8 cellular contexts compared by ENCODE assay signal in the genomic region with DNA sequence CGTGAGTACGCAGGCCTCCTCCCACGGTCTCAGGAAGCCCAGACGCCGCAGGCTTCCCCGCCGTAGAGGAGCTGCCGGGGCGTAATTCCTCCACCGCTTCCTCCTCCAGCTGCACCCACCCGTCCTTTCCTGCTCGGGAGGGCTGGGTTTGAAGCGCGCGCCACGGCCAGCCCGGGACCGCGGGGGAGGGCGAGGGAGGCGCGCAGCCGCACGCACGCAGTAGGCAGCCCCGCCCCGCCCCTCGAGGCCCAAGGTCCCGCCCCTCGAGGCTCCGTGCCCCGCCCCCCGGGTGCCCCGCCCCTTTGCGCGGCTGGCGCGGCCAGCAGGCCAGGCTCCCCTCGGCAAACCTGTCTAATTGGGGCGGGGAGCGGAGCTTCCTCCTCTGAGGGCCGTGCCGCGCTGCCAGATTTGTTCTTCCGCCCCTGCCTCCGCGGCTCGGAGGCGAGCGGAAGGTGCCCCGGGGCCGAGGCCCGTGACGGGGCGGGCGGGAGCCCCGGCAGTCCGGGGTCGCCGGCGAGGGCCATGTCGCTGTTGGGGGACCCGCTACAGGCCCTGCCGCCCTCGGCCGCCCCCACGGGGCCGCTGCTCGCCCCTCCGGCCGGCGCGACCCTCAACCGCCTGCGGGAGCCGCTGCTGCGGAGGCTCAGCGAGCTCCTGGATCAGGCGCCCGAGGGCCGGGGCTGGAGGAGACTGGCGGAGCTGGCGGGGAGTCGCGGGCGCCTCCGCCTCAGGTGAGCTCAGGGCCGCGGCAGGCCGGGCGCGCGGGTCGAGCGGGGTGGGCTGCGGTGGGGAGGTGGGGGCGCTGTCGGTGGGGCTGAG. TPM values are rescaled to one million over a fixed set of nuclear protein-coding genes. Genes with fewer than 3 reads are reported as not detected.
A peak's percentile ranks its signal among the peaks of the same experiment; 100 is the strongest.
DNase-seq lines count a peak whose midpoint lies in the region; TF ChIP-seq lines count a peak whose summit lies in the region.

Gene MALT1, plus strand, starts transcription at position 344 of the 819 bp plus-strand sequence. Its CDS starts 179 bp downstream, at position 523.

- H3K36me3 ChIP-seq in HEK293 (ENCODE audit: control insufficient read depth in 2 of 2, insufficient read depth in 1 of 2, low read length in 2 of 2) (no peaks in the 10 kb centered on the region; a peak in 1 of 3 replicates), SJSA1 (peaks cover 4% of the 10 kb centered on the region), neutrophil (no peaks in the 10 kb centered on the region)

- TF ChIP-seq CTCF in HEK293 (tag by site-specific recombination; IDR thresholded peaks at IDR 0.05) (no peak), neutrophil (IDR thresholded peaks at IDR 0.05) (peak; percentile 48)

- POLR2A ChIA-PET in HEK293 (lab: Yijun Ruan, JAX), result interaction anchor here (0.6 to 2.7 kb wide), 40 partner anchors 10 to 408 kb away, joined by 3 to 36 read pairs (median 4); partner anchors contain the start of gene ALPK2

- no peaks in the 10 kb centered on the region for H3K27me3 ChIP-seq in SJSA1 (replicated peaks)
- H3K27me3 ChIP-seq in neutrophil, result peaks cover 30% of the 10 kb centered on the region

- peak; percentile 98 for DNase-seq in GF-D8 (lab: John Stamatoyannopoulos, UW)
- DNase-seq in MV-4-11 (lab: John Stamatoyannopoulos, UW), result peak; percentile 93
- DNase-seq in SJSA1 (ENCODE audit: low read depth in 1 of 2, low spot score in 2 of 2), result peak; percentile 93 to 94
- DNase-seq in activated naive CD4-positive, alpha-beta T cell (lab: John Stamatoyannopoulos, UW), result peak; percentile 87 to 98 (median 95)
- peak; percentile 81 for DNase-seq in foreskin melanocyte
- peak; percentile 44 to 94 (median 80) for DNase-seq in substantia nigra (lab: John Stamatoyannopoulos, UW)

- H3K4me1 ChIP-seq in HEK293 (ENCODE audit: control insufficient read depth, insufficient read depth, low read length) (peaks cover 35% of the 10 kb centered on the region), SJSA1 (replicated peaks) (peaks cover 60% of the 10 kb centered on the region), neutrophil (ENCODE audit: control insufficient read depth in 1 of 2, insufficient read depth in 1 of 2, low read depth in 1 of 2, low read length in 1 of 2) (peaks cover 17 to 19% of the 10 kb centered on the region in 2 experiments)

- H3K4me3 ChIP-seq in HEK293 (ENCODE audit: low read depth, low read length) (peak within 1 kb of the TSS; percentile 71), SJSA1 (peak within 1 kb of the TSS; percentile 98), neutrophil (ENCODE audit: low read depth in 1 of 2, low read length in 1 of 2) (peak within 1 kb of the TSS; percentile 71 to 89)

- peak within 1 kb of the TSS; percentile 98 for H3K27ac ChIP-seq in HEK293 (ENCODE audit: extremely low read depth, low read depth, low read length)
- H3K27ac ChIP-seq in SJSA1, result peak within 1 kb of the TSS; percentile 86
- H3K27ac ChIP-seq in neutrophil, result peak within 1 kb of the TSS; percentile 94
- peak within 1 kb of the TSS; percentile 51 for H3K27ac ChIP-seq in substantia nigra (ENCODE audit: low read depth, low read length, poor library complexity, severe bottlenecking)

- H3K9me3 ChIP-seq in HEK293 (ENCODE audit: control insufficient read depth, insufficient read depth, low read depth, low read length), result no peaks in the 10 kb centered on the region
- no peaks in the 10 kb centered on the region for H3K9me3 ChIP-seq in SJSA1 (replicated peaks)
- H3K9me3 ChIP-seq in neutrophil, result no peaks in the 10 kb centered on the region

- CTCF ChIA-PET in HEK293 (lab: Yijun Ruan, JAX), result interaction anchor here (0.5 to 3.2 kb wide), 13 partner anchors 9 to 187 kb away, joined by 3 to 18 read pairs (median 4); no protein-coding TSS in a partner anchor

TF ChIP-seq in HEK293, 187 proteins besides CTCF, POLR2A, EP300 and RAD21 (continues in another document):
- TF ChIP-seq REST (tag by site-specific recombination; IDR thresholded peaks at IDR 0.05) (no peak), ZNF830 (tag by site-specific recombination; IDR thresholded peaks at IDR 0.05; ENCODE audit: low read depth) (no peak), ZNF837 (tag by site-specific recombination; IDR thresholded peaks at IDR 0.05) (no peak), ZBTB26 (tag by site-specific recombination; optimal IDR thresholded peaks at IDR 0.05) (peak; percentile 84), KLF9 (tag by site-specific recombination; IDR thresholded peaks at IDR 0.05; ENCODE audit: low read depth) (peak; percentile 74), ZNF175 (tag by site-specific recombination; IDR thresholded peaks at IDR 0.05) (no peak), MEIS1 (CRISPR knock-in tag; IDR thresholded peaks at IDR 0.05; ENCODE audit: borderline replicate concordance) (0 out of 2 replicates have a peak, but pooled peaks have one; percentile 45), ZFP37 (tag by site-specific recombination; IDR thresholded peaks at IDR 0.05) (peak; percentile 56; the same call in 1 of the 2 replicates), HIC1 (tag by site-specific recombination; IDR thresholded peaks at IDR 0.05) (no peak), ZSCAN30 (tag by site-specific recombination; IDR thresholded peaks at IDR 0.05) (peak; percentile 63; the same call in 1 of the 2 replicates), SP3 (tag by site-specific recombination; IDR thresholded peaks at IDR 0.05) (peak; percentile 42), ZNF626 (tag by site-specific recombination; IDR thresholded peaks at IDR 0.05) (0 out of 2 replicates have a peak, but pooled peaks have one; percentile 18), ZNF76 (tag by site-specific recombination; IDR thresholded peaks at IDR 0.05; ENCODE audit: borderline replicate concordance, low read depth) (no peak), EGR2 (tag by site-specific recombination; IDR thresholded peaks at IDR 0.05; ENCODE audit: low read depth) (peak; percentile 96), ZFHX2 (tag by site-specific recombination; conservative IDR thresholded peaks at IDR 0.05) (peak; percentile 98), ZBTB20 (tag by site-specific recombination; IDR thresholded peaks at IDR 0.05) (peak; percentile 67; the same call in 1 of the 2 replicates)
- TF ChIP-seq, protein P1, sequence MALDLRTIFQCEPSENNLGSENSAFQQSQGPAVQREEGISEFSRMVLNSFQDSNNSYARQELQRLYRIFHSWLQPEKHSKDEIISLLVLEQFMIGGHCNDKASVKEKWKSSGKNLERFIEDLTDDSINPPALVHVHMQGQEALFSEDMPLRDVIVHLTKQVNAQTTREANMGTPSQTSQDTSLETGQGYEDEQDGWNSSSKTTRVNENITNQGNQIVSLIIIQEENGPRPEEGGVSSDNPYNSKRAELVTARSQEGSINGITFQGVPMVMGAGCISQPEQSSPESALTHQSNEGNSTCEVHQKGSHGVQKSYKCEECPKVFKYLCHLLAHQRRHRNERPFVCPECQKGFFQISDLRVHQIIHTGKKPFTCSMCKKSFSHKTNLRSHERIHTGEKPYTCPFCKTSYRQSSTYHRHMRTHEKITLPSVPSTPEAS (tag by site-specific recombination; IDR thresholded peaks at IDR 0.05), result no peak

RNA-seq across cellular contexts. Expression of gene MALT1, which starts in this region (rescaled TPM):
- total RNA-seq in SJSA1 (2014; rRNA removed; shearing (Covaris generic)), result 21.7 and 24.0 TPM in 2 replicates

Comparison
In these comparisons a context has a peak if more than half of its experiments do, and no peak if none do; other contexts are left out.
1. Peak in every context shown above with its lines: DNase-seq, H3K4me3 ChIP-seq and H3K27ac ChIP-seq.